In the genomic region with DNA sequence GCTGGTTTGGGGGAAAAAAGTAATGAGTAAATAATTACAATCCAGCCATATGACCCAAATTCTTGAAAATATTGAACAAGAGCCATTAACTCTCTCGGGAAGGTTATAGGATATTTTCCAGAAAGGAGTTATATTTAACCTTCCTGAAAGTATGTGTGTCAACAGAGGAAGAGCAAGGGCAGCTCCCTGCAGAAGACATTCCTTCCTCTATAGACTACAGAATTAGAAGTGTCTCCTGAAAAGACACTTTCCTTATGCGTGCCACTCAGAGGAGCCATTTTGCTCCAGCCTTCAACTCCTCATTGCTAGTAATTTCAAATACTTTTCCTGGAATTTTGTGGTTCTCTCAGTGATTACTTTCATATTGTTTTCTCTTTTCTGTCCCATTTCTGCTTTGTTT, we compare ENCODE assay signal across 23 cellular contexts.
DNase-seq lines count a peak whose midpoint lies in the region; ATAC-seq and TF ChIP-seq lines count a peak whose summit lies in the region.
"Had no signal": no experiment of that assay in that cellular context is flagged by ENCODE, and none has a peak within 500 bp of the region (broad histone marks: within the 10 kb centered on the region; RNA-seq: fewer than 3 reads in every experiment).

No MANE protein-coding gene starts in this region.

- no peak overlapping the region for H3K9ac ChIP-seq in rectal smooth muscle tissue (ENCODE audit: low read length)
- H3K9ac ChIP-seq: BLaER1 treated with 17β-estradiol and CSF1 and Interleukin-3, amounts not matched to agents 10 nM and 100 nM had no signal

- no peaks in the 10 kb centered on the region for H3K36me3 ChIP-seq in heart left ventricle
- no peaks in the 10 kb centered on the region for H3K36me3 ChIP-seq in right atrium auricular region
- no peaks in the 10 kb centered on the region for H3K36me3 ChIP-seq in rectal smooth muscle tissue (ENCODE audit: control insufficient read depth, insufficient read depth, low read length)
- H3K36me3 ChIP-seq in BE2C, result no peaks in the 10 kb centered on the region
- H3K36me3 ChIP-seq: BLaER1 treated with 17β-estradiol and CSF1 and Interleukin-3, amounts not matched to agents 10 nM and 100 nM; HAP-1 had no signal

- no peaks in the 10 kb centered on the region for H3K9me3 ChIP-seq in heart left ventricle
- H3K9me3 ChIP-seq in right atrium auricular region, result no peaks in the 10 kb centered on the region
- H3K9me3 ChIP-seq in BE2C, result no peaks in the 10 kb centered on the region
- H3K9me3 ChIP-seq: BLaER1 treated with 17β-estradiol and CSF1 and Interleukin-3, amounts not matched to agents 10 nM and 100 nM; Caco-2; HAP-1; MG63 had no signal

- intact Hi-C loops in heart left ventricle (cut with DNase I), result loop anchor here in 2 of 10 donors (5.0 to 10.0 kb wide), 2 partner anchors 44 to 46 kb away; no protein-coding TSS in a partner anchor
- intact Hi-C loops in left cardiac atrium (cut with DNase I), result no loop called here

- ATAC-seq in heart left ventricle (peak in 2 of 4 donors; percentile 30 to 36), left cardiac atrium (no peak), HG02852 (IDR thresholded peaks at IDR 0.05; ENCODE audit: unreplicated experiment) (no peak), GM21381 (IDR thresholded peaks at IDR 0.05; ENCODE audit: unreplicated experiment) (no peak)

- H3K4me3 ChIP-seq in heart left ventricle (no peak overlapping the region), right atrium auricular region (no peak overlapping the region), rectal smooth muscle tissue (ENCODE audit: low read length) (no peak overlapping the region), BE2C (ENCODE audit: low read depth, low read length) (no peak overlapping the region)
- H3K4me3 ChIP-seq: BLaER1 treated with 17β-estradiol and CSF1 and Interleukin-3, amounts not matched to agents 10 nM and 100 nM; HAP-1; MG63 had no signal

- H3K27me3 ChIP-seq in heart left ventricle, result no peaks in the 10 kb centered on the region
- no peaks in the 10 kb centered on the region for H3K27me3 ChIP-seq in right atrium auricular region
- H3K27me3 ChIP-seq in rectal smooth muscle tissue (ENCODE audit: control insufficient read depth, insufficient read depth, low read length), result no peaks in the 10 kb centered on the region
- H3K27me3 ChIP-seq in BE2C, result no peaks in the 10 kb centered on the region
- H3K27me3 ChIP-seq: BLaER1 treated with 17β-estradiol and CSF1 and Interleukin-3, amounts not matched to agents 10 nM and 100 nM; MG63 had no signal

- H3K4me1 ChIP-seq in heart left ventricle (peaks cover 0 to 45% (median 29%) of the 10 kb centered on the region in 12 donors), right atrium auricular region (peaks cover 0 to 37% of the 10 kb centered on the region in 2 donors), rectal smooth muscle tissue (ENCODE audit: control insufficient read depth, insufficient read depth, low read length) (peaks cover 27% of the 10 kb centered on the region), BE2C (no peaks in the 10 kb centered on the region)
- H3K4me1 ChIP-seq: BLaER1 treated with 17β-estradiol and CSF1 and Interleukin-3, amounts not matched to agents 10 nM and 100 nM; Caco-2 had no signal

- no peak for TF ChIP-seq POLR2A in heart left ventricle (IDR thresholded peaks at IDR 0.05)

- WGBS in heart left ventricle, 4 donors, result 13 to 20% (median 16%) methylated on average over 2 of the region's 2 CpGs

- no peak for DNase-seq in heart left ventricle
- DNase-seq in left cardiac atrium, result no peak
- no peak for DNase-seq in right atrium auricular region (ENCODE audit: low spot score)
- no peak for DNase-seq in putamen (ENCODE audit: low spot score)
- no peak for DNase-seq in BE2C
- DNase-seq: Caco-2; CD4-positive, alpha-beta memory T cell; GOT3; HFFc6; IMR-90; KG1; MG63; NCI-H2029; NCI-H446 treated with DMSO at 0.1 percent for 48 hours; NCI-H526; NCI-H82; RPMI8226; SHP77 treated with DMSO at 0.1 percent for 48 hours had no signal

- TF ChIP-seq CTCF in heart left ventricle (IDR thresholded peaks at IDR 0.05) (no peak), right atrium auricular region (IDR thresholded peaks at IDR 0.05) (no peak), BE2C (IDR thresholded peaks at IDR 0.05; ENCODE audit: low read depth, low read length) (no peak)

- peak overlapping the region in 11 of 12 donors; percentile 16 to 78 (median 67) for H3K27ac ChIP-seq in heart left ventricle
- H3K27ac ChIP-seq in right atrium auricular region, result peak overlapping the region; percentile 7 to 90
- peak overlapping the region; percentile 0 for H3K27ac ChIP-seq in rectal smooth muscle tissue (ENCODE audit: low read depth, low read length)
- H3K27ac ChIP-seq: BLaER1 treated with 17β-estradiol and CSF1 and Interleukin-3, amounts not matched to agents 10 nM and 100 nM had no signal

Comparison
In these comparisons a context has a peak if more than half of its experiments do, and no peak if none do; other contexts are left out.
1. H3K27ac ChIP-seq: peak in every context shown above with its lines; median percentile 67 in heart left ventricle; 48 in right atrium auricular region; 0 in rectal smooth muscle tissue.